Comparison of ENCODE assay signal across 1 cellular context in the genomic region with DNA sequence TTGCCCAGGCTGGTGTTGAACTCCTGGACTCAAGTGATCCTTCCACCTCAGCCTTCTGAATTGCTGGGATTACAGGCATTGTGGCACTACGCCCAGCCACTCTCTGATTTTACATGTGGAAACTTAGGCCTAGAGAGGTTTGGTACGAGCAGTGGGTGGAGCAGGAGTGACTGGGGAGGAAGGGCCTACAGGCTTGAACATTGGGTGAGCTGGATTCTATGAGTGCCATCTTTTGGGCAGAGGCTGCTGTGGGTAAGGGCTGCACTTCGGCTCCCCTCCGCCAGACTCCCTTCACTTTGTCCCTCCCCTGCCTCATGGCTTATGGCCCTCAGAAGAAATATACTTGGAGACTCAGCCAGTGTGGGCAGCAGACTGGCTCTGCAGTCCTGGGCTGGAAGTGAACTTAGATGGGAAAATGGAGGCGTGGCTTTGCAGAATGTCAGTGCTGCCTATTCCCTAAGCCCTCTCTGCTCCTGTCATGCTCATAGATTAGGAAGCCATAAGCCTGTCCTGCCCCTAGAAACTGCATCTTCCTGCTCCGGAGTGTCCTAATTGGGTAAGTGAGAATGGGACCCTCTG.
TF ChIP-seq lines count a peak whose summit lies in the region.

No MANE protein-coding gene starts in this region.

TF ChIP-seq in GM23338, 12 proteins besides CTCF, POLR2A, EP300 and RAD21 (continued from another document):
- TF ChIP-seq ZNF331 (CRISPR knock-in tag; IDR thresholded peaks at IDR 0.05; ENCODE audit: low read depth) (no peak), JUNB (IDR thresholded peaks at IDR 0.05; ENCODE audit: unreplicated experiment) (no peak), STAT1 (IDR thresholded peaks at IDR 0.05; ENCODE audit: unreplicated experiment) (no peak), NANOG (IDR thresholded peaks at IDR 0.05; ENCODE audit: borderline replicate concordance) (no peak), EZH2 (IDR thresholded peaks at IDR 0.05; ENCODE audit: low read depth, unreplicated experiment) (no peak)
- TF ChIP-seq, protein P1, sequence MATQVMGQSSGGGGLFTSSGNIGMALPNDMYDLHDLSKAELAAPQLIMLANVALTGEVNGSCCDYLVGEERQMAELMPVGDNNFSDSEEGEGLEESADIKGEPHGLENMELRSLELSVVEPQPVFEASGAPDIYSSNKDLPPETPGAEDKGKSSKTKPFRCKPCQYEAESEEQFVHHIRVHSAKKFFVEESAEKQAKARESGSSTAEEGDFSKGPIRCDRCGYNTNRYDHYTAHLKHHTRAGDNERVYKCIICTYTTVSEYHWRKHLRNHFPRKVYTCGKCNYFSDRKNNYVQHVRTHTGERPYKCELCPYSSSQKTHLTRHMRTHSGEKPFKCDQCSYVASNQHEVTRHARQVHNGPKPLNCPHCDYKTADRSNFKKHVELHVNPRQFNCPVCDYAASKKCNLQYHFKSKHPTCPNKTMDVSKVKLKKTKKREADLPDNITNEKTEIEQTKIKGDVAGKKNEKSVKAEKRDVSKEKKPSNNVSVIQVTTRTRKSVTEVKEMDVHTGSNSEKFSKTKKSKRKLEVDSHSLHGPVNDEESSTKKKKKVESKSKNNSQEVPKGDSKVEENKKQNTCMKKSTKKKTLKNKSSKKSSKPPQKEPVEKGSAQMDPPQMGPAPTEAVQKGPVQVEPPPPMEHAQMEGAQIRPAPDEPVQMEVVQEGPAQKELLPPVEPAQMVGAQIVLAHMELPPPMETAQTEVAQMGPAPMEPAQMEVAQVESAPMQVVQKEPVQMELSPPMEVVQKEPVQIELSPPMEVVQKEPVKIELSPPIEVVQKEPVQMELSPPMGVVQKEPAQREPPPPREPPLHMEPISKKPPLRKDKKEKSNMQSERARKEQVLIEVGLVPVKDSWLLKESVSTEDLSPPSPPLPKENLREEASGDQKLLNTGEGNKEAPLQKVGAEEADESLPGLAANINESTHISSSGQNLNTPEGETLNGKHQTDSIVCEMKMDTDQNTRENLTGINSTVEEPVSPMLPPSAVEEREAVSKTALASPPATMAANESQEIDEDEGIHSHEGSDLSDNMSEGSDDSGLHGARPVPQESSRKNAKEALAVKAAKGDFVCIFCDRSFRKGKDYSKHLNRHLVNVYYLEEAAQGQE (IDR thresholded peaks at IDR 0.05; ENCODE audit: unreplicated experiment) = no peak
- TF ChIP-seq, protein P2, sequence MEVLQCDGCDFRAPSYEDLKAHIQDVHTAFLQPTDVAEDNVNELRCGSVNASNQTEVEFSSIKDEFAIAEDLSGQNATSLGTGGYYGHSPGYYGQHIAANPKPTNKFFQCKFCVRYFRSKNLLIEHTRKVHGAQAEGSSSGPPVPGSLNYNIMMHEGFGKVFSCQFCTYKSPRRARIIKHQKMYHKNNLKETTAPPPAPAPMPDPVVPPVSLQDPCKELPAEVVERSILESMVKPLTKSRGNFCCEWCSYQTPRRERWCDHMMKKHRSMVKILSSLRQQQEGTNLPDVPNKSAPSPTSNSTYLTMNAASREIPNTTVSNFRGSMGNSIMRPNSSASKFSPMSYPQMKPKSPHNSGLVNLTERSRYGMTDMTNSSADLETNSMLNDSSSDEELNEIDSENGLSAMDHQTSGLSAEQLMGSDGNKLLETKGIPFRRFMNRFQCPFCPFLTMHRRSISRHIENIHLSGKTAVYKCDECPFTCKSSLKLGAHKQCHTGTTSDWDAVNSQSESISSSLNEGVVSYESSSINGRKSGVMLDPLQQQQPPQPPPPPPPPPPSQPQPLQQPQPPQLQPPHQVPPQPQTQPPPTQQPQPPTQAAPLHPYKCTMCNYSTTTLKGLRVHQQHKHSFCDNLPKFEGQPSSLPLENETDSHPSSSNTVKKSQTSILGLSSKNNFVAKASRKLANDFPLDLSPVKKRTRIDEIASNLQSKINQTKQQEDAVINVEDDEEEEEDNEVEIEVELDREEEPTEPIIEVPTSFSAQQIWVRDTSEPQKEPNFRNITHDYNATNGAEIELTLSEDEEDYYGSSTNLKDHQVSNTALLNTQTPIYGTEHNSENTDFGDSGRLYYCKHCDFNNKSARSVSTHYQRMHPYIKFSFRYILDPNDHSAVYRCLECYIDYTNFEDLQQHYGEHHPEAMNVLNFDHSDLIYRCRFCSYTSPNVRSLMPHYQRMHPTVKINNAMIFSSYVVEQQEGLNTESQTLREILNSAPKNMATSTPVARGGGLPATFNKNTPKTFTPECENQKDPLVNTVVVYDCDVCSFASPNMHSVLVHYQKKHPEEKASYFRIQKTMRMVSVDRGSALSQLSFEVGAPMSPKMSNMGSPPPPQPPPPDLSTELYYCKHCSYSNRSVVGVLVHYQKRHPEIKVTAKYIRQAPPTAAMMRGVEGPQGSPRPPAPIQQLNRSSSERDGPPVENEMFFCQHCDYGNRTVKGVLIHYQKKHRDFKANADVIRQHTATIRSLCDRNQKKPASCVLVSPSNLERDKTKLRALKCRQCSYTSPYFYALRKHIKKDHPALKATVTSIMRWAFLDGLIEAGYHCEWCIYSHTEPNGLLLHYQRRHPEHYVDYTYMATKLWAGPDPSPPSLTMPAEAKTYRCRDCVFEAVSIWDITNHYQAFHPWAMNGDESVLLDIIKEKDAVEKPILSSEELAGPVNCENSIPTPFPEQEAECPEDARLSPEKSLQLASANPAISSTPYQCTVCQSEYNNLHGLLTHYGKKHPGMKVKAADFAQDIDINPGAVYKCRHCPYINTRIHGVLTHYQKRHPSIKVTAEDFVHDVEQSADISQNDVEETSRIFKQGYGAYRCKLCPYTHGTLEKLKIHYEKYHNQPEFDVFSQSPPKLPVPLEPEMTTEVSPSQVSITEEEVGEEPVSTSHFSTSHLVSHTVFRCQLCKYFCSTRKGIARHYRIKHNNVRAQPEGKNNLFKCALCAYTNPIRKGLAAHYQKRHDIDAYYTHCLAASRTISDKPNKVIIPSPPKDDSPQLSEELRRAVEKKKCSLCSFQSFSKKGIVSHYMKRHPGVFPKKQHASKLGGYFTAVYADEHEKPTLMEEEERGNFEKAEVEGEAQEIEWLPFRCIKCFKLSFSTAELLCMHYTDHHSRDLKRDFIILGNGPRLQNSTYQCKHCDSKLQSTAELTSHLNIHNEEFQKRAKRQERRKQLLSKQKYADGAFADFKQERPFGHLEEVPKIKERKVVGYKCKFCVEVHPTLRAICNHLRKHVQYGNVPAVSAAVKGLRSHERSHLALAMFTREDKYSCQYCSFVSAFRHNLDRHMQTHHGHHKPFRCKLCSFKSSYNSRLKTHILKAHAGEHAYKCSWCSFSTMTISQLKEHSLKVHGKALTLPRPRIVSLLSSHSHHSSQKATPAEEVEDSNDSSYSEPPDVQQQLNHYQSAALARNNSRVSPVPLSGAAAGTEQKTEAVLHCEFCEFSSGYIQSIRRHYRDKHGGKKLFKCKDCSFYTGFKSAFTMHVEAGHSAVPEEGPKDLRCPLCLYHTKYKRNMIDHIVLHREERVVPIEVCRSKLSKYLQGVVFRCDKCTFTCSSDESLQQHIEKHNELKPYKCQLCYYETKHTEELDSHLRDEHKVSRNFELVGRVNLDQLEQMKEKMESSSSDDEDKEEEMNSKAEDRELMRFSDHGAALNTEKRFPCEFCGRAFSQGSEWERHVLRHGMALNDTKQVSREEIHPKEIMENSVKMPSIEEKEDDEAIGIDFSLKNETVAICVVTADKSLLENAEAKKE (CRISPR knock-in tag; IDR thresholded peaks at IDR 0.05) = no peak
